2 cellular contexts compared by ENCODE assay signal in genomic region chr12:46124848-46125619, GRCh38.
TF ChIP-seq lines count a peak whose summit lies in the region.

No MANE protein-coding gene starts in this region.

TF ChIP-seq in WTC11, 78 proteins besides CTCF, POLR2A, EP300 and RAD21 (continued from another document):
- TF ChIP-seq USF1 (CRISPR knock-in tag; IDR thresholded peaks at IDR 0.05): no peak
- TF ChIP-seq, protein P1, sequence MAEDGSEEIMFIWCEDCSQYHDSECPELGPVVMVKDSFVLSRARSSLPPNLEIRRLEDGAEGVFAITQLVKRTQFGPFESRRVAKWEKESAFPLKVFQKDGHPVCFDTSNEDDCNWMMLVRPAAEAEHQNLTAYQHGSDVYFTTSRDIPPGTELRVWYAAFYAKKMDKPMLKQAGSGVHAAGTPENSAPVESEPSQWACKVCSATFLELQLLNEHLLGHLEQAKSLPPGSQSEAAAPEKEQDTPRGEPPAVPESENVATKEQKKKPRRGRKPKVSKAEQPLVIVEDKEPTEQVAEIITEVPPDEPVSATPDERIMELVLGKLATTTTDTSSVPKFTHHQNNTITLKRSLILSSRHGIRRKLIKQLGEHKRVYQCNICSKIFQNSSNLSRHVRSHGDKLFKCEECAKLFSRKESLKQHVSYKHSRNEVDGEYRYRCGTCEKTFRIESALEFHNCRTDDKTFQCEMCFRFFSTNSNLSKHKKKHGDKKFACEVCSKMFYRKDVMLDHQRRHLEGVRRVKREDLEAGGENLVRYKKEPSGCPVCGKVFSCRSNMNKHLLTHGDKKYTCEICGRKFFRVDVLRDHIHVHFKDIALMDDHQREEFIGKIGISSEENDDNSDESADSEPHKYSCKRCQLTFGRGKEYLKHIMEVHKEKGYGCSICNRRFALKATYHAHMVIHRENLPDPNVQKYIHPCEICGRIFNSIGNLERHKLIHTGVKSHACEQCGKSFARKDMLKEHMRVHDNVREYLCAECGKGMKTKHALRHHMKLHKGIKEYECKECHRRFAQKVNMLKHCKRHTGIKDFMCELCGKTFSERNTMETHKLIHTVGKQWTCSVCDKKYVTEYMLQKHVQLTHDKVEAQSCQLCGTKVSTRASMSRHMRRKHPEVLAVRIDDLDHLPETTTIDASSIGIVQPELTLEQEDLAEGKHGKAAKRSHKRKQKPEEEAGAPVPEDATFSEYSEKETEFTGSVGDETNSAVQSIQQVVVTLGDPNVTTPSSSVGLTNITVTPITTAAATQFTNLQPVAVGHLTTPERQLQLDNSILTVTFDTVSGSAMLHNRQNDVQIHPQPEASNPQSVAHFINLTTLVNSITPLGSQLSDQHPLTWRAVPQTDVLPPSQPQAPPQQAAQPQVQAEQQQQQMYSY (CRISPR knock-in tag; IDR thresholded peaks at IDR 0.05): no peak
- TF ChIP-seq, protein P2, sequence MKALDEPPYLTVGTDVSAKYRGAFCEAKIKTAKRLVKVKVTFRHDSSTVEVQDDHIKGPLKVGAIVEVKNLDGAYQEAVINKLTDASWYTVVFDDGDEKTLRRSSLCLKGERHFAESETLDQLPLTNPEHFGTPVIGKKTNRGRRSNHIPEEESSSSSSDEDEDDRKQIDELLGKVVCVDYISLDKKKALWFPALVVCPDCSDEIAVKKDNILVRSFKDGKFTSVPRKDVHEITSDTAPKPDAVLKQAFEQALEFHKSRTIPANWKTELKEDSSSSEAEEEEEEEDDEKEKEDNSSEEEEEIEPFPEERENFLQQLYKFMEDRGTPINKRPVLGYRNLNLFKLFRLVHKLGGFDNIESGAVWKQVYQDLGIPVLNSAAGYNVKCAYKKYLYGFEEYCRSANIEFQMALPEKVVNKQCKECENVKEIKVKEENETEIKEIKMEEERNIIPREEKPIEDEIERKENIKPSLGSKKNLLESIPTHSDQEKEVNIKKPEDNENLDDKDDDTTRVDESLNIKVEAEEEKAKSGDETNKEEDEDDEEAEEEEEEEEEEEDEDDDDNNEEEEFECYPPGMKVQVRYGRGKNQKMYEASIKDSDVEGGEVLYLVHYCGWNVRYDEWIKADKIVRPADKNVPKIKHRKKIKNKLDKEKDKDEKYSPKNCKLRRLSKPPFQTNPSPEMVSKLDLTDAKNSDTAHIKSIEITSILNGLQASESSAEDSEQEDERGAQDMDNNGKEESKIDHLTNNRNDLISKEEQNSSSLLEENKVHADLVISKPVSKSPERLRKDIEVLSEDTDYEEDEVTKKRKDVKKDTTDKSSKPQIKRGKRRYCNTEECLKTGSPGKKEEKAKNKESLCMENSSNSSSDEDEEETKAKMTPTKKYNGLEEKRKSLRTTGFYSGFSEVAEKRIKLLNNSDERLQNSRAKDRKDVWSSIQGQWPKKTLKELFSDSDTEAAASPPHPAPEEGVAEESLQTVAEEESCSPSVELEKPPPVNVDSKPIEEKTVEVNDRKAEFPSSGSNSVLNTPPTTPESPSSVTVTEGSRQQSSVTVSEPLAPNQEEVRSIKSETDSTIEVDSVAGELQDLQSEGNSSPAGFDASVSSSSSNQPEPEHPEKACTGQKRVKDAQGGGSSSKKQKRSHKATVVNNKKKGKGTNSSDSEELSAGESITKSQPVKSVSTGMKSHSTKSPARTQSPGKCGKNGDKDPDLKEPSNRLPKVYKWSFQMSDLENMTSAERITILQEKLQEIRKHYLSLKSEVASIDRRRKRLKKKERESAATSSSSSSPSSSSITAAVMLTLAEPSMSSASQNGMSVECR (CRISPR knock-in tag; IDR thresholded peaks at IDR 0.05; ENCODE audit: borderline replicate concordance): no peak
- TF ChIP-seq, protein P3, sequence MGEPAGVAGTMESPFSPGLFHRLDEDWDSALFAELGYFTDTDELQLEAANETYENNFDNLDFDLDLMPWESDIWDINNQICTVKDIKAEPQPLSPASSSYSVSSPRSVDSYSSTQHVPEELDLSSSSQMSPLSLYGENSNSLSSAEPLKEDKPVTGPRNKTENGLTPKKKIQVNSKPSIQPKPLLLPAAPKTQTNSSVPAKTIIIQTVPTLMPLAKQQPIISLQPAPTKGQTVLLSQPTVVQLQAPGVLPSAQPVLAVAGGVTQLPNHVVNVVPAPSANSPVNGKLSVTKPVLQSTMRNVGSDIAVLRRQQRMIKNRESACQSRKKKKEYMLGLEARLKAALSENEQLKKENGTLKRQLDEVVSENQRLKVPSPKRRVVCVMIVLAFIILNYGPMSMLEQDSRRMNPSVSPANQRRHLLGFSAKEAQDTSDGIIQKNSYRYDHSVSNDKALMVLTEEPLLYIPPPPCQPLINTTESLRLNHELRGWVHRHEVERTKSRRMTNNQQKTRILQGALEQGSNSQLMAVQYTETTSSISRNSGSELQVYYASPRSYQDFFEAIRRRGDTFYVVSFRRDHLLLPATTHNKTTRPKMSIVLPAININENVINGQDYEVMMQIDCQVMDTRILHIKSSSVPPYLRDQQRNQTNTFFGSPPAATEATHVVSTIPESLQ (CRISPR knock-in tag; IDR thresholded peaks at IDR 0.05): no peak
- TF ChIP-seq KAT7 (CRISPR knock-in tag; IDR thresholded peaks at IDR 0.05; ENCODE audit: borderline replicate concordance): no peak
- TF ChIP-seq ZNF263 (CRISPR knock-in tag; IDR thresholded peaks at IDR 0.05; ENCODE audit: low read depth): no peak
- TF ChIP-seq EMX1 (CRISPR knock-in tag; IDR thresholded peaks at IDR 0.05): no peak
- no peak for TF ChIP-seq ZNF121 (CRISPR knock-in tag; IDR thresholded peaks at IDR 0.05)
- TF ChIP-seq ETV6 (CRISPR knock-in tag; IDR thresholded peaks at IDR 0.05): no peak
- TF ChIP-seq NR3C1 (CRISPR knock-in tag; conservative IDR thresholded peaks at IDR 0.05; ENCODE audit: low read depth): no peak

TF ChIP-seq in HepG2, 621 proteins besides CTCF, POLR2A, EP300 and RAD21 (continued from another document):
- TF ChIP-seq, protein P4, sequence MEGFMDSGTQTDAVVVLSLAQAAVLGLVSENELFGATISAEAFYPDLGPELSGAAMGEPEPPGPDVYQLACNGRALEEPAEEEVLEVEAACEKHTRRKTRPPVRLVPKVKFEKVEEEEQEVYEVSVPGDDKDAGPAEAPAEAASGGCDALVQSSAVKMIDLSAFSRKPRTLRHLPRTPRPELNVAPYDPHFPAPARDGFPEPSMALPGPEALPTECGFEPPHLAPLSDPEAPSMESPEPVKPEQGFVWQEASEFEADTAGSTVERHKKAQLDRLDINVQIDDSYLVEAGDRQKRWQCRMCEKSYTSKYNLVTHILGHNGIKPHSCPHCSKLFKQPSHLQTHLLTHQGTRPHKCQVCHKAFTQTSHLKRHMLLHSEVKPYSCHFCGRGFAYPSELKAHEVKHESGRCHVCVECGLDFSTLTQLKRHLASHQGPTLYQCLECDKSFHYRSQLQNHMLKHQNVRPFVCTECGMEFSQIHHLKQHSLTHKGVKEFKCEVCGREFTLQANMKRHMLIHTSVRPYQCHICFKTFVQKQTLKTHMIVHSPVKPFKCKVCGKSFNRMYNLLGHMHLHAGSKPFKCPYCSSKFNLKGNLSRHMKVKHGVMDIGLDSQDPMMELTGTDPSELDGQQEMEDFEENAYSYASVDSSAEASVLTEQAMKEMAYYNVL (CRISPR knock-in tag; IDR thresholded peaks at IDR 0.05; ENCODE audit: borderline replicate concordance): peak; percentile 35; the same call in 1 of the 2 replicates
- no peak for TF ChIP-seq KDM5A (IDR thresholded peaks at IDR 0.05; ENCODE audit: borderline replicate concordance, low read length)
- no peak for TF ChIP-seq SETDB1 (CRISPR knock-in tag; IDR thresholded peaks at IDR 0.05; ENCODE audit: borderline replicate concordance)
- no peak for TF ChIP-seq HMGA1 (CRISPR knock-in tag; conservative IDR thresholded peaks at IDR 0.05)
- no peak for TF ChIP-seq ZNF264 (CRISPR knock-in tag; IDR thresholded peaks at IDR 0.05)
- TF ChIP-seq PCBP1 (IDR thresholded peaks at IDR 0.05; ENCODE audit: borderline replicate concordance, low read depth, low read length): peak; percentile 83; the same call in 1 of the 2 replicates
- TF ChIP-seq, protein P5, sequence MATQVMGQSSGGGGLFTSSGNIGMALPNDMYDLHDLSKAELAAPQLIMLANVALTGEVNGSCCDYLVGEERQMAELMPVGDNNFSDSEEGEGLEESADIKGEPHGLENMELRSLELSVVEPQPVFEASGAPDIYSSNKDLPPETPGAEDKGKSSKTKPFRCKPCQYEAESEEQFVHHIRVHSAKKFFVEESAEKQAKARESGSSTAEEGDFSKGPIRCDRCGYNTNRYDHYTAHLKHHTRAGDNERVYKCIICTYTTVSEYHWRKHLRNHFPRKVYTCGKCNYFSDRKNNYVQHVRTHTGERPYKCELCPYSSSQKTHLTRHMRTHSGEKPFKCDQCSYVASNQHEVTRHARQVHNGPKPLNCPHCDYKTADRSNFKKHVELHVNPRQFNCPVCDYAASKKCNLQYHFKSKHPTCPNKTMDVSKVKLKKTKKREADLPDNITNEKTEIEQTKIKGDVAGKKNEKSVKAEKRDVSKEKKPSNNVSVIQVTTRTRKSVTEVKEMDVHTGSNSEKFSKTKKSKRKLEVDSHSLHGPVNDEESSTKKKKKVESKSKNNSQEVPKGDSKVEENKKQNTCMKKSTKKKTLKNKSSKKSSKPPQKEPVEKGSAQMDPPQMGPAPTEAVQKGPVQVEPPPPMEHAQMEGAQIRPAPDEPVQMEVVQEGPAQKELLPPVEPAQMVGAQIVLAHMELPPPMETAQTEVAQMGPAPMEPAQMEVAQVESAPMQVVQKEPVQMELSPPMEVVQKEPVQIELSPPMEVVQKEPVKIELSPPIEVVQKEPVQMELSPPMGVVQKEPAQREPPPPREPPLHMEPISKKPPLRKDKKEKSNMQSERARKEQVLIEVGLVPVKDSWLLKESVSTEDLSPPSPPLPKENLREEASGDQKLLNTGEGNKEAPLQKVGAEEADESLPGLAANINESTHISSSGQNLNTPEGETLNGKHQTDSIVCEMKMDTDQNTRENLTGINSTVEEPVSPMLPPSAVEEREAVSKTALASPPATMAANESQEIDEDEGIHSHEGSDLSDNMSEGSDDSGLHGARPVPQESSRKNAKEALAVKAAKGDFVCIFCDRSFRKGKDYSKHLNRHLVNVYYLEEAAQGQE (IDR thresholded peaks at IDR 0.05; ENCODE audit: borderline replicate concordance in 1 of 2, low read depth in 1 of 2, low read length in 2 of 2): no peak
- TF ChIP-seq E2F1 (CRISPR knock-in tag; IDR thresholded peaks at IDR 0.05): no peak
- TF ChIP-seq STAG1 (CRISPR knock-in tag; IDR thresholded peaks at IDR 0.05): peak; percentile 66
- TF ChIP-seq RELA (CRISPR knock-in tag; IDR thresholded peaks at IDR 0.05): no peak
